15 cellular contexts compared by ENCODE assay signal in genomic region chr14:43687866-43688265, GRCh38.
DNase-seq lines count a peak whose midpoint lies in the region; TF ChIP-seq lines count a peak whose summit lies in the region.
"Had no signal": no experiment of that assay in that cellular context is flagged by ENCODE, and none has a peak within 500 bp of the region (broad histone marks: within the 10 kb centered on the region; RNA-seq: fewer than 3 reads in every experiment).

No MANE protein-coding gene starts in this region.

- intact Hi-C loops in spleen (cut with DNase I; ENCODE audit: low total_unique reads), result no loop called here

- H3K4me1 ChIP-seq in GM23248 (ENCODE audit: insufficient read depth), result peaks cover 4% of the 10 kb centered on the region
- no peaks in the 10 kb centered on the region for H3K4me1 ChIP-seq in spleen

- no peaks in the 10 kb centered on the region for H3F3A ChIP-seq in GM23248 (ENCODE audit: insufficient read depth)

- TF ChIP-seq POLR2A in spleen (IDR thresholded peaks at IDR 0.05), result no peak

- DNase-seq in GM23248 (peak; percentile 57), SW480 (ENCODE audit: low spot score) (peak; percentile 5), fibroblast of the conjunctiva (ENCODE audit: low read depth) (peak; percentile 27), skeletal muscle cell (ENCODE audit: low read depth) (peak; percentile 40), spleen (no peak), NCI-H2107 treated with DMSO at 0.1 percent for 48 hours (lab: John Stamatoyannopoulos, UW; ENCODE audit: unreplicated experiment) (no peak), NCI-H146 (lab: John Stamatoyannopoulos, UW) (no peak)
- DNase-seq in effector CD8-positive, alpha-beta T cell (lab: John Stamatoyannopoulos, UW), result no peak
- DNase-seq: activated CD4-positive, alpha-beta T cell treated with anti-CD3 and anti-CD28 coated beads for 36 hours; activated naive CD8-positive, alpha-beta T cell treated with anti-CD3 and anti-CD28 coated beads, Interleukin-2, amount 10 ng/mL, durations not matched to agents 7 days and 5 days; DND-41; Kasumi-1; NCI-H187 treated with DMSO at 0.1 percent for 48 hours; NCI-H774; ovary had no signal

- WGBS in GM23248 (ENCODE audit: low coverage in 1 of 2, low lambda C conversion rate in 2 of 2, missing lambda C conversion rate in 2 of 2), 2 experiments, result 7 to 12% methylated on average over 3 of the region's 3 CpGs
- 54 to 67% (median 63%) methylated on average over 3 of the region's 3 CpGs for WGBS in spleen, 5 donors

- peak overlapping the region; percentile 27; the same call in 1 of the 2 replicates for H3K4me3 ChIP-seq in GM23248
- H3K4me3 ChIP-seq in skeletal muscle cell (ENCODE audit: low read depth, low read length), result no peak overlapping the region
- H3K4me3 ChIP-seq in spleen, result no peak overlapping the region
- H3K4me3 ChIP-seq: ovary had no signal

- peak overlapping the region; percentile 33 for H3K4me2 ChIP-seq in GM23248 (ENCODE audit: unreplicated experiment)

- no peak overlapping the region for H3K9ac ChIP-seq in GM23248

- H3K27me3 ChIP-seq in GM23248 (replicated peaks; ENCODE audit: insufficient read depth), result no peaks in the 10 kb centered on the region
- H3K27me3 ChIP-seq in spleen (replicated peaks in 1 of 7), result no peaks in the 10 kb centered on the region
- H3K27me3 ChIP-seq: ovary had no signal

- in situ Hi-C loops in GM23248 (cut with MboI), result no loop called here

- no peak overlapping the region for H3K27ac ChIP-seq in GM23248
- no peak overlapping the region for H3K27ac ChIP-seq in spleen
- H3K27ac ChIP-seq: ovary had no signal

- no peaks in the 10 kb centered on the region for H3K9me2 ChIP-seq in GM23248 (ENCODE audit: insufficient read depth)

- peak overlapping the region; percentile 52; the same call in 1 of the 2 replicates for H2AFZ ChIP-seq in GM23248

- no peaks in the 10 kb centered on the region for H3K9me3 ChIP-seq in GM23248 (ENCODE audit: low read depth)
- no peaks in the 10 kb centered on the region for H3K9me3 ChIP-seq in spleen
- H3K9me3 ChIP-seq: ovary had no signal

- no peak for TF ChIP-seq CTCF in spleen (IDR thresholded peaks at IDR 0.05 in 8 of 11, conservative IDR thresholded peaks at IDR 0.05 in 3 of 11)

- H4K20me1 ChIP-seq in GM23248 (ENCODE audit: insufficient read depth), result no peaks in the 10 kb centered on the region

- no peaks in the 10 kb centered on the region for H3K36me3 ChIP-seq in GM23248 (ENCODE audit: low read depth)
- H3K36me3 ChIP-seq in spleen, result no peaks in the 10 kb centered on the region
- H3K36me3 ChIP-seq: ovary had no signal

- H3K79me2 ChIP-seq in GM23248 (ENCODE audit: insufficient read depth), result no peaks in the 10 kb centered on the region

Comparison
In these comparisons a context has a peak if more than half of its experiments do, and no peak if none do; other contexts are left out.
1. DNase-seq: peak in GM23248 (single experiment), SW480 (single experiment), fibroblast of the conjunctiva (single experiment) and skeletal muscle cell (single experiment); none in spleen (single experiment), NCI-H2107 treated with DMSO at 0.1 percent for 48 hours (single experiment), NCI-H146 (single experiment) and effector CD8-positive, alpha-beta T cell (single experiment).